8 cellular contexts compared by ENCODE assay signal in the genomic region with DNA sequence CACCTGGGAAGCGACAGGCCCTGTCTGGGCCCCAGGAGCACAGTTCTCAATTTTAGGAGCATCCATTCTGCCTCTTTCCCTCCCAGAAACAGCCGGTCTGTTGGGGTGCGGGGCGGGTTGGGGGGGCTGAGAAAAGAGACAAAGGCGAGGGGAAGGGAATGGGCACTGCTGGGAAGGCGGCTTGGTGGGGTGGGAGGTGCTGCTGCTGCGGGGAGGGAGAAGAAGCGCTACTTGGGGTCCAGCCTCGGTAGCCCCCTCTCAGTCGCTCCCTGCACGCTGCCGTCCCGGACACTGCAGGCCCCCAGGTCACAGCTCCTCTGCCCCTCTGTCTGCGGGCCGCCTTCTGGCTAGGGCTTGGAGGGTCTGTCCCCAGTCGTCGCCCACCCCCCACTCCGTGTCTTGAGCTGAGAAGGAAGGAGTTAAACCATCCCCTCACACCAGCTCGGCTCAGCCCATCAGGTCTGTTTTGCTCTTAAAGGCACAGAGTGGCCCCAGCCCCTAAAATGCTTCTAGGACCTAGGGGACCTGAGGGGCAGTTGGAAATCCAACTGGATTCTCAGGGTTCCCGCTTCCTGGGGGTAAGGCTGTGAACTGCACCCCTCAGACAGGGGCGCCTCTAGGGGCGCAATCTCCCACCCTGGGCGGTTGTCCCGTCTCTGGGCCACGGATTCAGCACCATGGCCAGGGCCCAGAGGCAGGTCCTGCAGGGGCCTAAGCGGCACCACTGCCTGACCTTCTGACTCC. TPM values are rescaled to one million over a fixed set of nuclear protein-coding genes. Genes with fewer than 3 reads are reported as not detected.
DNase-seq lines count a peak whose midpoint lies in the region; ATAC-seq and TF ChIP-seq lines count a peak whose summit lies in the region.

No MANE protein-coding gene starts in this region.

- peak overlapping the region; percentile 27 to 45 for H3K4me3 ChIP-seq in right atrium auricular region

- no peak for ATAC-seq in GM18520 (IDR thresholded peaks at IDR 0.05; ENCODE audit: unreplicated experiment)

- DNase-seq in AG20443 (ENCODE audit: low spot score): peak; percentile 73
- DNase-seq in HT-29 (ENCODE audit: low spot score): peak; percentile 42
- peak; percentile 61 for DNase-seq in activated CD8-positive, alpha-beta memory T cell treated with anti-CD3 and anti-CD28 coated beads, Interleukin-2, amount 50 U/mL, for 48 hours
- DNase-seq in right atrium auricular region (ENCODE audit: low spot score): no peak
- DNase-seq in stimulated activated CD4-positive, alpha-beta T cell treated with anti-CD3 and anti-CD28 coated beads, Interleukin-1b, Interleukin-23, amount 100 ng/mL, for 48 hours: peak; percentile 9
- no peak for DNase-seq in SKM-1 (lab: John Stamatoyannopoulos, UW; ENCODE audit: unreplicated experiment)
- no peak for DNase-seq in dedifferentiated amniotic fluid mesenchymal stem cell (ENCODE audit: extremely low spot score)

- no peaks in the 10 kb centered on the region for H3K9me3 ChIP-seq in right atrium auricular region

- peaks cover 0 to 13% of the 10 kb centered on the region in 2 donors for H3K4me1 ChIP-seq in right atrium auricular region

- H3K27me3 ChIP-seq in right atrium auricular region: no peaks in the 10 kb centered on the region

- H3K36me3 ChIP-seq in right atrium auricular region: no peaks in the 10 kb centered on the region

- H3K27ac ChIP-seq in right atrium auricular region: no peak overlapping the region

- peak; percentile 18 to 53 for TF ChIP-seq CTCF in right atrium auricular region (IDR thresholded peaks at IDR 0.05)

RNA-seq across cellular contexts. Expression of a gene that starts 0.7 kb away (rescaled TPM):
- total RNA-seq in HT-29 (2014; rRNA removed; shearing (Covaris generic)): not detected in 2 replicates
- 1 to 10 TPM in 1 of 2 donors, not detected in 1; 1.2 TPM for total RNA-seq in right atrium auricular region

RNA-seq across cellular contexts. Expression of a gene that starts 37.3 kb away (rescaled TPM):
- total RNA-seq in HT-29 (2014; rRNA removed; shearing (Covaris generic)): 44.3 and 46.3 TPM in 2 replicates
- total RNA-seq in right atrium auricular region: 10 to 100 TPM; 30.8 to 31.1 TPM

Comparison
In these comparisons a context has a peak if more than half of its experiments do, and no peak if none do; other contexts are left out.
1. DNase-seq: peak in AG20443 (single experiment), HT-29 (single experiment), activated CD8-positive, alpha-beta memory T cell treated with anti-CD3 and anti-CD28 coated beads, Interleukin-2, amount 50 U/mL, for 48 hours (single experiment) and stimulated activated CD4-positive, alpha-beta T cell treated with anti-CD3 and anti-CD28 coated beads, Interleukin-1b, Interleukin-23, amount 100 ng/mL, for 48 hours (single experiment); none in right atrium auricular region (single experiment), SKM-1 (single experiment) and dedifferentiated amniotic fluid mesenchymal stem cell (single experiment).